ENCODE assay signal across 5 cellular contexts in genomic region chr10:53338199-53338598, GRCh38.
DNase-seq lines count a peak whose midpoint lies in the region; ATAC-seq, FAIRE-seq and TF ChIP-seq lines count a peak whose summit lies in the region.
"Not testable (repeated sequence)": the region's sequence is repeated elsewhere in the genome, so short reads cannot be mapped to it uniquely, and the experiment has no call there.

No MANE protein-coding gene starts in this region.

- H2BK12ac ChIP-seq in H1 (ENCODE audit: low read depth, low read length): not testable (repeated sequence)

- H2BK5ac ChIP-seq in H1 (ENCODE audit: low read depth, low read length): peak overlapping the region; percentile 14; the same call in 1 of the 2 replicates

- not testable (repeated sequence) for H2BK20ac ChIP-seq in H1 (ENCODE audit: low read length)

- not testable (repeated sequence) for H3K14ac ChIP-seq in H1 (ENCODE audit: insufficient read length)

- peak; percentile 28 for FAIRE-seq in H1 (lab: Jason Lieb, UNC)

- not testable (repeated sequence) for ATAC-seq in GM23338

- H3K27me3 Mint-ChIP-seq in GM23338 (ENCODE audit: insufficient read depth, low read depth, poor library complexity): not testable (repeated sequence)

- not testable (repeated sequence) for TF ChIP-seq RAD21 in H1 (IDR thresholded peaks at IDR 0.05 in 1 of 2, conservative IDR thresholded peaks at IDR 0.05 in 1 of 2; ENCODE audit: low read depth in 2 of 2, low read length in 2 of 2)

- peak overlapping the region; percentile 53 for H3K27ac Mint-ChIP-seq in GM23338

- not testable (repeated sequence) for H3K4me3 Mint-ChIP-seq in GM23338

- H3K4me3 ChIP-seq in GM23338; HUES48 (ENCODE audit: low read depth, low read length); HUES64 (ENCODE audit: low read length); H1 (ENCODE audit: extremely low read depth in 1 of 4, insufficient read depth in 2 of 4, low read depth in 3 of 4, low read length in 4 of 4); iPS-20b (ENCODE audit: low read length): not testable (repeated sequence)

- peaks cover 24% of the 10 kb centered on the region for H3K4me1 Mint-ChIP-seq in GM23338

- not testable (repeated sequence) for H2BK120ac ChIP-seq in H1 (replicated peaks; ENCODE audit: low read depth, low read length)

- DNase-seq in GM23338 (ENCODE audit: low spot score): peak; percentile 51
- DNase-seq in H1 (ENCODE audit: low read depth in 1 of 2, low spot score in 2 of 2): not testable (repeated sequence)

- H3K4ac ChIP-seq in H1 (replicated peaks; ENCODE audit: insufficient read length, low read depth, low read length): not testable (repeated sequence)

- H3K9ac ChIP-seq in HUES48 (ENCODE audit: low read depth, low read length); HUES64 (ENCODE audit: low read depth, low read length); H1 (replicated peaks in 1 of 4; ENCODE audit: extremely low read depth in 1 of 4, low read depth in 3 of 4, low read length in 3 of 4): not testable (repeated sequence)
- H3K9ac ChIP-seq in iPS-20b (ENCODE audit: low read depth, low read length): peak overlapping the region; percentile 61; the same call in 1 of the 2 replicates

- H4K20me1 ChIP-seq in GM23338 (replicated peaks; ENCODE audit: insufficient read depth); H1 (replicated peaks in 1 of 2; ENCODE audit: control insufficient read depth in 1 of 2, insufficient read depth in 2 of 2, low read length in 2 of 2): not testable (repeated sequence)

- not testable (repeated sequence) for TF ChIP-seq POLR2A in H1 (IDR thresholded peaks at IDR 0.05; ENCODE audit: control extremely low read depth in 1 of 2, low read depth in 2 of 2, low read length in 2 of 2)

- 51% methylated on average over 2 of the region's 2 CpGs for WGBS in HUES64
- WGBS in H1 (ENCODE audit: extremely low coverage in 1 of 2, insufficient coverage in 1 of 2, insufficient read length in 1 of 2, insufficient replicate concordance in 2 of 2, low coverage in 1 of 2, low lambda C conversion rate in 2 of 2, missing lambda C conversion rate in 1 of 2), 2 experiments: 17% methylated on average over 2 of the region's 2 CpGs; no CpG with 5 or more reads in 1 of the 2 experiments

- H3K56ac ChIP-seq in H1 (replicated peaks; ENCODE audit: insufficient read length, low read depth, low read length): not testable (repeated sequence)

- not testable (repeated sequence) for H3K27me3 ChIP-seq in GM23338 (ENCODE audit: insufficient read depth); HUES48 (ENCODE audit: control insufficient read depth, insufficient read depth, low read length); HUES64 (ENCODE audit: insufficient read depth, low read length); H1 (replicated peaks in 1 of 4; ENCODE audit: control insufficient read depth in 3 of 4, extremely low read depth in 1 of 4, insufficient read depth in 3 of 4, low read length in 3 of 4); iPS-20b (ENCODE audit: insufficient read depth, low read length)

- peaks cover 10% of the 10 kb centered on the region for H3K36me3 ChIP-seq in GM23338 (ENCODE audit: insufficient read depth)
- not testable (repeated sequence) for H3K36me3 ChIP-seq in HUES48 (ENCODE audit: control insufficient read depth, insufficient read depth, low read length); HUES64 (ENCODE audit: insufficient read depth, low read length); iPS-20b (ENCODE audit: insufficient read depth, low read depth, low read length)
- H3K36me3 ChIP-seq in H1 (ENCODE audit: control insufficient read depth in 2 of 4, insufficient read depth in 4 of 4, low read length in 3 of 4): peaks cover 0 to 14% (median 5%) of the 10 kb centered on the region in 4 experiments; a peak in 3 of 8 replicates

- not testable (repeated sequence) for H2BK15ac ChIP-seq in H1 (ENCODE audit: low read length)

- TF ChIP-seq EP300 in H1 (IDR thresholded peaks at IDR 0.05; ENCODE audit: borderline replicate concordance in 1 of 2, low read depth in 2 of 2, low read length in 2 of 2): not testable (repeated sequence)

- H2AFZ ChIP-seq in GM23338: not testable (repeated sequence)
- peak overlapping the region; percentile 15; the same call in 1 of the 2 replicates for H2AFZ ChIP-seq in H1 (ENCODE audit: low read length)

- not testable (repeated sequence) for H3K4me2 ChIP-seq in GM23338
- H3K4me2 ChIP-seq in H1 (ENCODE audit: insufficient read depth in 1 of 2, low read depth in 2 of 2, low read length in 2 of 2): peak overlapping the region in 1 of 2 experiments; percentile 42; a peak in 1 of 4 replicates

- not testable (repeated sequence) for H4K5ac ChIP-seq in H1 (ENCODE audit: insufficient read length, low read depth, low read length)

- H3K9me3 Mint-ChIP-seq in GM23338: peaks cover 36% of the 10 kb centered on the region

- not testable (repeated sequence) for H3K79me1 ChIP-seq in H1 (ENCODE audit: low read depth, low read length)

- H3K36me3 Mint-ChIP-seq in GM23338 (ENCODE audit: low read depth): peaks cover 58% of the 10 kb centered on the region

- H3K23ac ChIP-seq in H1 (ENCODE audit: insufficient read length): not testable (repeated sequence)

- not testable (repeated sequence) for H4K8ac ChIP-seq in H1 (ENCODE audit: extremely low read depth, insufficient read depth, low read length)

- H3K9me2 ChIP-seq in GM23338 (ENCODE audit: insufficient read depth): not testable (repeated sequence)

- H3K4me1 ChIP-seq in GM23338 (ENCODE audit: insufficient read depth) (peaks cover 11% of the 10 kb centered on the region; the same call in 1 of the 2 replicates), HUES48 (ENCODE audit: control insufficient read depth, insufficient read depth, low read length) (peaks cover 17% of the 10 kb centered on the region), HUES64 (ENCODE audit: insufficient read depth, low read length) (peaks cover 13% of the 10 kb centered on the region), iPS-20b (ENCODE audit: insufficient read depth, low read length) (peaks cover 11% of the 10 kb centered on the region)
- H3K4me1 ChIP-seq in H1 (replicated peaks in 1 of 4; ENCODE audit: control insufficient read depth in 3 of 4, insufficient read depth in 4 of 4, low read length in 3 of 4): not testable (repeated sequence)

- peaks cover 17% of the 10 kb centered on the region for H3K9me3 ChIP-seq in HUES48 (ENCODE audit: control insufficient read depth, insufficient read depth, low read length)
- peaks cover 32% of the 10 kb centered on the region for H3K9me3 ChIP-seq in HUES64 (ENCODE audit: insufficient read depth, low read depth, low read length)
- H3K9me3 ChIP-seq in H1 (ENCODE audit: insufficient read depth in 2 of 2, low read depth in 1 of 2, low read length in 1 of 2): peaks cover 9 to 19% of the 10 kb centered on the region in 2 experiments
- H3K9me3 ChIP-seq in iPS-20b (ENCODE audit: insufficient read depth, low read depth, low read length): peaks cover 18% of the 10 kb centered on the region

- not testable (repeated sequence) for H3K79me2 ChIP-seq in GM23338 (replicated peaks; ENCODE audit: insufficient read depth); H1 (ENCODE audit: control insufficient read depth in 1 of 2, insufficient read depth in 2 of 2, low read length in 2 of 2)

- H4K91ac ChIP-seq in H1 (replicated peaks; ENCODE audit: insufficient read length, low read length): not testable (repeated sequence)

- H3F3A ChIP-seq in GM23338 (replicated peaks; ENCODE audit: low read depth): not testable (repeated sequence)

- not testable (repeated sequence) for H3K23me2 ChIP-seq in H1 (ENCODE audit: low read depth, low read length)

- TF ChIP-seq CTCF in GM23338 (conservative IDR thresholded peaks at IDR 0.05; ENCODE audit: low read depth in 2 of 2); H1 (IDR thresholded peaks at IDR 0.05; ENCODE audit: control extremely low read depth in 1 of 3, insufficient read depth in 1 of 3, low read depth in 1 of 3, low read length in 3 of 3): not testable (repeated sequence)

- POLR2A ChIA-PET in H1 (lab: Charles Lee; ENCODE audit: partially characterized antibody): interaction anchor here (1.0 kb wide), 2 partner anchors 139 to 259 kb away, joined by 3 read pairs; no protein-coding TSS in a partner anchor

- not testable (repeated sequence) for H2AK5ac ChIP-seq in H1 (ENCODE audit: low read depth, low read length)

- not testable (repeated sequence) for H3K18ac ChIP-seq in H1 (ENCODE audit: extremely low read depth, low read length)

- CTCF ChIA-PET in H1 (lab: Charles Lee; ENCODE audit: partially characterized antibody): not testable (repeated sequence)

- peak overlapping the region; percentile 90 for H3K27ac ChIP-seq in GM23338 (ENCODE audit: low read depth)
- peak overlapping the region; percentile 78 for H3K27ac ChIP-seq in HUES48 (ENCODE audit: low read depth, low read length)
- H3K27ac ChIP-seq in HUES64 (ENCODE audit: low read depth, low read length): peak overlapping the region; percentile 75; the same call in 1 of the 2 replicates
- H3K27ac ChIP-seq in H1 (ENCODE audit: low read depth, low read length): not testable (repeated sequence)
- H3K27ac ChIP-seq in iPS-20b (ENCODE audit: low read length): peak overlapping the region; percentile 88

TF ChIP-seq in GM23338, 12 proteins besides CTCF, POLR2A, EP300 and RAD21:
- peak; percentile 78 for TF ChIP-seq NANOG (IDR thresholded peaks at IDR 0.05; ENCODE audit: borderline replicate concordance)
